In the genomic region with DNA sequence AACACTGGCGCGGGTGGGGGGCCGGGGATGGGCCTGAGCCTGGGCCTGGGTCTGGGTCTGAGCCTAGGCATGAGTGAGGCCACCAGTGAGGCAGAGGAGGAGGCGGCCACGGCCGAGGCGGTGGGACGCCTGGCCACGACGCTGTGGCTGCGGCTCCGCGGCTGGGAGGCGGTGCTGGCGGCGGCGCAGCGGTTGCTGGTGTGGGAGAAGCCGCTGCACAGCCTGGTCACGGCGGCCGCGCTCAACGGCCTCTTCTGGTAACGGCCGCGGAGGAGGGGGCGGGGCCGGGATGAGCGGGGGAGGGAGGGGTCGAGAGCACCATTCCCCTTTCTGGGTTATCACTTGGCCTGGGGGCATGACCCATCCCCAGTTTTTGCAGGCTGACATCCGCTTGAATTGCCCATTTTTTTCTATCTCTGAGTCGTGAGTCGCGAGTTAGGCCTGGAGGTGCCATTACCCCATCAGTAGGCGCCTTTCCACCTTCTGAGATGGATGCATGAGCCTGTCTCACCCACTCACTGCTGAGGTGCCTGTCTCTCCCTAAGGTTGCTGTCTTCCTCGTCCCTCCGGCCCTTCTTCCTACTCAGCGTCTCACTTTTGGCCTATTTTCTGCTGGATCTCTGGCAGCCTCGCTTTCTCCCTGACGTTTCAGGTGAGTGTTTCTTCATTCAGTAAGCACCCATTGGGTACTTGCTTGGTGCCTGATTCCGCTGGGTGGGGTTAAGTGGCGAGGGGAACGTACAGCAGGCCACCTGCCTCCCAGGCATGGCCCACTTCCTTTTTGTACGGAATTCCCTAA, we compare ENCODE assay signal across 8 cellular contexts. TPM values are rescaled to one million over a fixed set of nuclear protein-coding genes. Genes with fewer than 3 reads are reported as not detected.
DNase-seq lines count a peak whose midpoint lies in the region; ATAC-seq and TF ChIP-seq lines count a peak whose summit lies in the region.

No MANE protein-coding gene starts in this region.

- no TSS peak for BruUV-seq in Calu3 (replicated peaks; lab: Mats Ljungman, UMichigan)

- H3K4me3 Mint-ChIP-seq in Calu3 (ENCODE audit: low read depth, unreplicated experiment) (peak overlapping the region; percentile 98), memory B cell (peak overlapping the region; percentile 88)

- H3K36me3 ChIP-seq in HUES6 (ENCODE audit: control insufficient read depth, insufficient read depth, low read length) (peaks cover 51% of the 10 kb centered on the region), duodenal mucosa (ENCODE audit: control insufficient read depth in 1 of 2, insufficient read depth in 2 of 2, low read length in 2 of 2) (peaks cover 45 to 56% of the 10 kb centered on the region in 2 donors)

- H3K9ac ChIP-seq in HUES6 (ENCODE audit: low read length) (peak overlapping the region; percentile 72), duodenal mucosa (ENCODE audit: low read depth in 1 of 2, low read length in 2 of 2) (peak overlapping the region; percentile 34 to 95)

- CTCF ChIA-PET in Calu3 (lab: Charles Lee) = no interaction called here

- intact Hi-C loops in Calu3 (cut with micrococcal nuclease; ENCODE audit: unreplicated experiment) = loop anchor here (5.0 kb wide), 1 partner anchor 119 kb away; no protein-coding TSS in a partner anchor

- TF ChIP-seq CTCF in Calu3 (IDR thresholded peaks at IDR 0.05; ENCODE audit: unreplicated experiment) (no peak), VCaP (conservative IDR thresholded peaks at IDR 0.05) (no peak)

- peak overlapping the region; percentile 98 for H3K4me3 ChIP-seq in HUES6 (ENCODE audit: low read depth, low read length)
- peak overlapping the region; percentile 79 to 85 for H3K4me3 ChIP-seq in duodenal mucosa (ENCODE audit: low read depth in 1 of 2, low read length in 2 of 2)

- H3K27me3 Mint-ChIP-seq in Calu3 (ENCODE audit: unreplicated experiment) = no peaks in the 10 kb centered on the region
- H3K27me3 Mint-ChIP-seq in memory B cell = no peaks in the 10 kb centered on the region

- peaks cover 61% of the 10 kb centered on the region for H3K36me3 Mint-ChIP-seq in Calu3 (ENCODE audit: insufficient read depth, unreplicated experiment)
- peaks cover 26% of the 10 kb centered on the region for H3K36me3 Mint-ChIP-seq in memory B cell

- H3K27me3 ChIP-seq in HUES6 (ENCODE audit: control insufficient read depth, insufficient read depth, low read length) (no peaks in the 10 kb centered on the region), duodenal mucosa (ENCODE audit: control insufficient read depth in 1 of 2, insufficient read depth in 2 of 2, low read length in 2 of 2) (no peaks in the 10 kb centered on the region)

- H3K27ac Mint-ChIP-seq in Calu3 (ENCODE audit: unreplicated experiment) (peak overlapping the region; percentile 97), memory B cell (peak overlapping the region; percentile 97)

- peaks cover 30% of the 10 kb centered on the region for H3K4me1 Mint-ChIP-seq in Calu3 (ENCODE audit: low read depth, unreplicated experiment)
- H3K4me1 Mint-ChIP-seq in memory B cell = peaks cover 30% of the 10 kb centered on the region

- H3K9me3 ChIP-seq in HUES6 (ENCODE audit: control insufficient read depth, insufficient read depth, low read depth, low read length) (no peaks in the 10 kb centered on the region), duodenal mucosa (ENCODE audit: control insufficient read depth in 1 of 2, low read length in 2 of 2) (no peaks in the 10 kb centered on the region)

- H3K27ac ChIP-seq in HUES6 (ENCODE audit: low read depth, low read length) (no peak overlapping the region), VCaP (peak overlapping the region; percentile 98), duodenal mucosa (ENCODE audit: low read depth, low read length) (peak overlapping the region; percentile 65)

- DNase-seq in Calu3 (peak; percentile 43), memory B cell (ENCODE audit: low spot score in 2 of 2) (peak in 1 of 2 donors; percentile 18), midbrain (lab: John Stamatoyannopoulos, UW) (no peak)
- peak; percentile 58 for DNase-seq in stimulated activated naive CD8-positive, alpha-beta T cell treated with anti-CD3 and anti-CD28 coated beads, Interleukin-15, Interleukin-2, amounts not matched to agents 100 U/mL and 50 U/mL, for 24 hours

- H3K4me1 ChIP-seq in HUES6 (ENCODE audit: control insufficient read depth, insufficient read depth, low read length) (peaks cover 12% of the 10 kb centered on the region), duodenal mucosa (ENCODE audit: control insufficient read depth in 1 of 2, insufficient read depth in 2 of 2, low read length in 2 of 2) (peaks cover 24 to 26% of the 10 kb centered on the region in 2 donors)

- no peaks in the 10 kb centered on the region for H3K9me3 Mint-ChIP-seq in Calu3 (ENCODE audit: low read depth, unreplicated experiment)
- H3K9me3 Mint-ChIP-seq in memory B cell = no peaks in the 10 kb centered on the region

- peak; percentile 11 for ATAC-seq in GM21381 (IDR thresholded peaks at IDR 0.05; ENCODE audit: unreplicated experiment)
- peak; percentile 3 for ATAC-seq in memory B cell (ENCODE audit: low read depth)
- ATAC-seq in stimulated activated naive CD8-positive, alpha-beta T cell treated with anti-CD3 and anti-CD28 coated beads, Interleukin-15, Interleukin-2, amounts not matched to agents 100 U/mL and 50 U/mL, for 24 hours = no peak

RNA-seq across cellular contexts. Expression of gene RETREG2, which starts 0.5 kb away (rescaled TPM):
- total RNA-seq in Calu3 (2022) = 67.9 and 69.7 TPM in 2 replicates

RNA-seq across cellular contexts. Expression of gene CNPPD1, which starts 1.9 kb away (rescaled TPM):
- total RNA-seq in Calu3 (2022) = 40.6 and 42.9 TPM in 2 replicates

RNA-seq across cellular contexts. Expression of gene SLC23A3, which starts 8.7 kb away (rescaled TPM):
- total RNA-seq in Calu3 (2022) = 4.4 and 6.0 TPM in 2 replicates

RNA-seq across cellular contexts. Expression of gene NHEJ1, which starts 18.0 kb away (rescaled TPM):
- total RNA-seq in Calu3 (2022) = 12.1 and 12.4 TPM in 2 replicates

RNA-seq across cellular contexts. Expression of gene ZFAND2B, which starts 28.0 kb away (rescaled TPM):
- 25.7 and 30.0 TPM in 2 replicates for total RNA-seq in Calu3 (2022)
